ENCODE assay signal across 28 cellular contexts in genomic region chr7:131489881-131490280, GRCh38.
"Had no signal": no experiment of that assay in that cellular context is flagged by ENCODE, and none has a peak within 500 bp of the region (broad histone marks: within the 10 kb centered on the region; RNA-seq: fewer than 3 reads in every experiment).

No MANE protein-coding gene starts in this region.

- H3K36me3 Mint-ChIP-seq: natural killer cell had no signal

- H3K27me3 Mint-ChIP-seq: naive thymus-derived CD4-positive, alpha-beta T cell; progenitor cell of endocrine pancreas; stimulated activated naive B cell treated with anti-CD40 and anti-IgM and Interleukin-4, amounts not matched to agents 10 μg/mL and 1 μg/mL and 100 μg/mL, for 72 hours; stimulated activated naive CD8-positive, alpha-beta T cell treated with anti-CD3 and anti-CD28 coated beads, Interleukin-15, Interleukin-2, amounts not matched to agents 100 ng/mL and 50 ng/mL, for 24 hours had no signal

- H3K9me3 Mint-ChIP-seq: naive thymus-derived CD4-positive, alpha-beta T cell; natural killer cell; nephron; neural crest cell; stimulated activated effector memory CD8-positive, alpha-beta T cell treated with anti-CD3 and anti-CD28 coated beads, Interleukin-12 subunit alpha, Interleukin-12 subunit beta, amount 100 ng/mL, for 72 hours; stimulated activated naive B cell treated with anti-CD40 and anti-IgM and Interleukin-4, amounts not matched to agents 10 μg/mL and 1 μg/mL and 100 μg/mL, for 72 hours; stimulated activated naive CD8-positive, alpha-beta T cell treated with anti-CD3 and anti-CD28 coated beads, Interleukin-15, Interleukin-2, amounts not matched to agents 100 ng/mL and 50 ng/mL, for 24 hours had no signal

- H3K27me3 ChIP-seq: neutrophil, pancreas, right lobe of liver, sigmoid colon, stomach, thyroid gland, tibial nerve, upper lobe of left lung, vagina had no signal

- H3K27ac ChIP-seq: neutrophil, pancreas, psoas muscle, right lobe of liver, sigmoid colon, stomach, thoracic aorta, thyroid gland, tibial nerve, upper lobe of left lung, vagina had no signal

- H3K4me3 Mint-ChIP-seq: naive thymus-derived CD4-positive, alpha-beta T cell; natural killer cell; nephron; neural crest cell; stimulated activated effector memory CD8-positive, alpha-beta T cell treated with anti-CD3 and anti-CD28 coated beads, Interleukin-12 subunit alpha, Interleukin-12 subunit beta, amount 100 ng/mL, for 72 hours; stimulated activated naive B cell treated with anti-CD40 and anti-IgM and Interleukin-4, amounts not matched to agents 10 μg/mL and 1 μg/mL and 100 μg/mL, for 72 hours; stimulated activated naive CD8-positive, alpha-beta T cell treated with anti-CD3 and anti-CD28 coated beads, Interleukin-15, Interleukin-2, amounts not matched to agents 100 ng/mL and 50 ng/mL, for 24 hours had no signal

- H3K27ac Mint-ChIP-seq: natural killer cell; nephron; progenitor cell of endocrine pancreas; stimulated activated naive B cell treated with anti-CD40 and anti-IgM and Interleukin-4, amounts not matched to agents 10 μg/mL and 1 μg/mL and 100 μg/mL, for 72 hours; stimulated activated naive CD8-positive, alpha-beta T cell treated with anti-CD3 and anti-CD28 coated beads, Interleukin-15, Interleukin-2, amounts not matched to agents 100 ng/mL and 50 ng/mL, for 24 hours had no signal

- ATAC-seq: naive thymus-derived CD4-positive, alpha-beta T cell; natural killer cell; pancreas; psoas muscle; right cardiac atrium; right lobe of liver; stimulated activated effector memory CD8-positive, alpha-beta T cell treated with anti-CD3 and anti-CD28 coated beads, Interleukin-12 subunit alpha, Interleukin-12 subunit beta, amount 100 ng/mL, for 72 hours; stimulated activated naive B cell treated with anti-CD40 and anti-IgM and Interleukin-4, amounts not matched to agents 10 μg/mL and 1 μg/mL and 100 μg/mL, for 72 hours had no signal

- H3K4me3 ChIP-seq: pancreas, psoas muscle, right lobe of liver, sigmoid colon, stomach, thoracic aorta, thyroid gland, tibial nerve, upper lobe of left lung, vagina had no signal

- H3K4me1 Mint-ChIP-seq: naive thymus-derived CD4-positive, alpha-beta T cell; natural killer cell; stimulated activated effector memory CD8-positive, alpha-beta T cell treated with anti-CD3 and anti-CD28 coated beads, Interleukin-12 subunit alpha, Interleukin-12 subunit beta, amount 100 ng/mL, for 72 hours; stimulated activated naive B cell treated with anti-CD40 and anti-IgM and Interleukin-4, amounts not matched to agents 10 μg/mL and 1 μg/mL and 100 μg/mL, for 72 hours had no signal

- H3K9me3 ChIP-seq: neutrophil, pancreas, psoas muscle, right lobe of liver, sigmoid colon, stomach, thoracic aorta, thyroid gland, tibial nerve, upper lobe of left lung, vagina had no signal

- H3K4me1 ChIP-seq: psoas muscle, thyroid gland, upper lobe of left lung, vagina had no signal

- H3K36me3 ChIP-seq: pancreas, right lobe of liver, thoracic aorta, vagina had no signal

- DNase-seq: naive thymus-derived CD4-positive, alpha-beta T cell; natural killer cell; nucleus accumbens; pancreas; psoas muscle; right cardiac atrium; right lobe of liver; sigmoid colon; small intestine; stimulated activated CD4-positive, alpha-beta T cell treated with anti-CD3 and anti-CD28 coated beads, Interleukin-15, amount 100 ng/mL, for 24 hours; stimulated activated CD4-positive, alpha-beta T cell treated with anti-CD3 and anti-CD28 coated beads, Interleukin-2, amount 100 ng/mL, for 24 hours; stimulated activated CD4-positive, alpha-beta T cell treated with anti-CD3 and anti-CD28 coated beads, Interleukin-2, amount 100 ng/mL, for 48 hours; stimulated activated CD4-positive, alpha-beta T cell treated with anti-CD3 and anti-CD28 coated beads, Interleukin-4, amount 100 ng/mL, for 24 hours; stimulated activated naive B cell treated with anti-CD40 and anti-IgM and Interleukin-4, amounts not matched to agents 10 μg/mL and 1 μg/mL and 100 μg/mL, for 72 hours; stimulated activated naive CD4-positive, alpha-beta T cell treated with Interleukin-2 at 50 U/mL for 16 hours; stomach; thyroid gland; trophoblast cell; upper lobe of left lung had no signal
